Comparison of ENCODE assay signal across 8 cellular contexts in the genomic region with DNA sequence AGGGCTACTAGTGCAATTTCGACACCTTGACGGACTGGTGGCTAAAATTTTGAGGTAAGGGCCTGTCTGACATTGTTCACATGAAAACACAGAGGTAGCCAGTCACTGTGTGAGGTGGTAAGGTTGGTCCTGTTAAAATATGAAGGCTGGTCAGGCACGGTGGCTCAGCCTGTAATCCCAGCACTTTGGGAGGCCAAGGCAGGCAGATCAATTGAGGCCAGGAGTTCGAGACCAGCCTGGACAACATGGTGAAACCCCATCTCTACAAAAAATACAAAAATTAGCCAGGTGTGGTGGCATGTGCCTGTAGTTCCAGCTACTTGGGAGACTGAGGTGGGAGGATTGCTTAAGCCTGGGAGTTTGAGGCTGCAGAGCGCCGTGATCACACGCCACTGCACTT. TPM values are rescaled to one million over a fixed set of nuclear protein-coding genes. Genes with fewer than 3 reads are reported as not detected.
DNase-seq lines count a peak whose midpoint lies in the region; ATAC-seq and TF ChIP-seq lines count a peak whose summit lies in the region.
"Not testable (repeated sequence)": the region's sequence is repeated elsewhere in the genome, so short reads cannot be mapped to it uniquely, and the experiment has no call there.

No MANE protein-coding gene starts in this region.

- not testable (repeated sequence) for H3K4me3 ChIP-seq in CD8-positive, alpha-beta memory T cell (ENCODE audit: low read length); PC-9; lower lobe of right lung; smooth muscle cell; upper lobe of right lung

- H2AFZ ChIP-seq in PC-9; smooth muscle cell (ENCODE audit: low read depth): not testable (repeated sequence)

- H3F3A ChIP-seq in PC-9 (ENCODE audit: insufficient read depth, low read depth) = peaks cover 55% of the 10 kb centered on the region
- not testable (repeated sequence) for H3F3A ChIP-seq in smooth muscle cell (ENCODE audit: low read depth)

- WGBS in smooth muscle cell (ENCODE audit: low lambda C conversion rate) = 96% methylated on average over 7 of the region's 7 CpGs

- POLR2A ChIA-PET in CD8-positive, alpha-beta memory T cell (lab: Charles Lee) = interaction anchor here (1.0 kb wide), 1 partner anchor 11 kb away, joined by 4 read pairs; no protein-coding TSS in a partner anchor
- POLR2A ChIA-PET in PC-9 (lab: Charles Lee; ENCODE audit: unreplicated experiment) = not testable (repeated sequence)
- POLR2A ChIA-PET in activated CD4-positive, alpha-beta memory T cell treated with anti-CD3 and anti-CD28 coated beads, Interleukin-2, amount 10 ng/mL, durations not matched to agents 7 days and 5 days (lab: Charles Lee) = interaction anchor here (1.2 to 23.5 kb wide), 8 partner anchors 10 to 59 kb away, joined by 3 to 448 read pairs (median 7); no protein-coding TSS in a partner anchor

- intact Hi-C loops in PC-9 (cut with micrococcal nuclease; ENCODE audit: unreplicated experiment); lower lobe of right lung (cut with DNase I); upper lobe of right lung (cut with DNase I): not testable (repeated sequence)

- not testable (repeated sequence) for H3K27me3 Mint-ChIP-seq in CD8-positive, alpha-beta memory T cell; activated CD4-positive, alpha-beta memory T cell treated with anti-CD3 and anti-CD28 coated beads, Interleukin-2, amount 10 ng/mL, durations not matched to agents 7 days and 5 days; activated naive CD8-positive, alpha-beta T cell

- TF ChIP-seq CTCF in PC-9 (conservative IDR thresholded peaks at IDR 0.05); lower lobe of right lung (IDR thresholded peaks at IDR 0.05); smooth muscle cell (IDR thresholded peaks at IDR 0.05; ENCODE audit: borderline replicate concordance, insufficient read depth, poor library complexity, severe bottlenecking); upper lobe of right lung (IDR thresholded peaks at IDR 0.05): not testable (repeated sequence)

- not testable (repeated sequence) for H3K36me3 ChIP-seq in CD8-positive, alpha-beta memory T cell (ENCODE audit: insufficient read depth, low read length); PC-9 (ENCODE audit: low read depth); lower lobe of right lung; smooth muscle cell (ENCODE audit: low read depth); upper lobe of right lung

- not testable (repeated sequence) for H3K9me2 ChIP-seq in PC-9 (ENCODE audit: insufficient read depth)

- peaks cover 31 to 53% (median 32%) of the 10 kb centered on the region in 3 donors for H3K4me1 Mint-ChIP-seq in CD8-positive, alpha-beta memory T cell
- peaks cover 72% of the 10 kb centered on the region for H3K4me1 Mint-ChIP-seq in activated CD4-positive, alpha-beta memory T cell treated with anti-CD3 and anti-CD28 coated beads, Interleukin-2, amount 10 ng/mL, durations not matched to agents 7 days and 5 days
- peaks cover 68% of the 10 kb centered on the region for H3K4me1 Mint-ChIP-seq in activated naive CD8-positive, alpha-beta T cell (ENCODE audit: low read depth)

- not testable (repeated sequence) for H4K20me1 ChIP-seq in PC-9 (ENCODE audit: insufficient read depth); smooth muscle cell (ENCODE audit: low read depth)

- H3K4me2 ChIP-seq in PC-9 = peak overlapping the region; percentile 80
- not testable (repeated sequence) for H3K4me2 ChIP-seq in smooth muscle cell

- peak overlapping the region in 3 of 8 donors; percentile 12 to 88 (median 54) for H3K27ac Mint-ChIP-seq in CD8-positive, alpha-beta memory T cell
- peak overlapping the region; percentile 76 for H3K27ac Mint-ChIP-seq in activated CD4-positive, alpha-beta memory T cell treated with anti-CD3 and anti-CD28 coated beads, Interleukin-2, amount 10 ng/mL, durations not matched to agents 7 days and 5 days
- peak overlapping the region; percentile 34 for H3K27ac Mint-ChIP-seq in activated naive CD8-positive, alpha-beta T cell

- not testable (repeated sequence) for BruUV-seq in PC-9 (replicated peaks; lab: Mats Ljungman, UMichigan)

- DNase-seq in CD8-positive, alpha-beta memory T cell; PC-9; activated CD4-positive, alpha-beta memory T cell treated with anti-CD3 and anti-CD28 coated beads, Interleukin-2, amount 10 ng/mL, durations not matched to agents 7 days and 5 days; epithelial cell of prostate (ENCODE audit: low read depth, low spot score); lower lobe of right lung; smooth muscle cell (lab: John Stamatoyannopoulos, UW; ENCODE audit: unreplicated experiment); upper lobe of right lung: not testable (repeated sequence)

- peak overlapping the region; percentile 63 for H3K27ac ChIP-seq in CD8-positive, alpha-beta memory T cell (ENCODE audit: low read depth, low read length)
- peak overlapping the region; percentile 93 for H3K27ac ChIP-seq in PC-9
- peak overlapping the region; percentile 87 for H3K27ac ChIP-seq in epithelial cell of prostate
- H3K27ac ChIP-seq in lower lobe of right lung = peak overlapping the region; percentile 70
- peak overlapping the region; percentile 90 for H3K27ac ChIP-seq in smooth muscle cell (ENCODE audit: low read depth)
- H3K27ac ChIP-seq in upper lobe of right lung = peak overlapping the region; percentile 52

- H3K27me3 ChIP-seq in CD8-positive, alpha-beta memory T cell (ENCODE audit: insufficient read depth, low read length, poor library complexity, severe bottlenecking); PC-9 (ENCODE audit: insufficient read depth, low read depth); lower lobe of right lung (ENCODE audit: low read depth); smooth muscle cell (ENCODE audit: low read depth); upper lobe of right lung: not testable (repeated sequence)

- CTCF ChIA-PET in CD8-positive, alpha-beta memory T cell (lab: Charles Lee) = interaction anchor here (1.0 to 2.1 kb wide), 3 partner anchors 11 to 29 kb away, joined by 3 to 6 read pairs (median 4); no protein-coding TSS in a partner anchor
- CTCF ChIA-PET in PC-9 (lab: Charles Lee) = interaction anchor here (0.7 kb wide), 1 partner anchor 35 kb away, joined by 4 read pairs; no protein-coding TSS in a partner anchor
- CTCF ChIA-PET in activated CD4-positive, alpha-beta memory T cell treated with anti-CD3 and anti-CD28 coated beads, Interleukin-2, amount 10 ng/mL, durations not matched to agents 7 days and 5 days (lab: Charles Lee) = interaction anchor here (1.2 to 2.0 kb wide), 3 partner anchors 12 to 33 kb away, joined by 3 to 14 read pairs (median 7); partner anchors contain the start of gene DDIT4

- not testable (repeated sequence) for H3K79me2 ChIP-seq in PC-9 (ENCODE audit: low read depth); smooth muscle cell (ENCODE audit: low read depth)

- ATAC-seq in lower lobe of right lung, upper lobe of right lung: not testable (repeated sequence)

- not testable (repeated sequence) for H3K9me3 Mint-ChIP-seq in CD8-positive, alpha-beta memory T cell; activated CD4-positive, alpha-beta memory T cell treated with anti-CD3 and anti-CD28 coated beads, Interleukin-2, amount 10 ng/mL, durations not matched to agents 7 days and 5 days; activated naive CD8-positive, alpha-beta T cell (ENCODE audit: low read depth)

- H3K4me3 Mint-ChIP-seq in CD8-positive, alpha-beta memory T cell; activated CD4-positive, alpha-beta memory T cell treated with anti-CD3 and anti-CD28 coated beads, Interleukin-2, amount 10 ng/mL, durations not matched to agents 7 days and 5 days; activated naive CD8-positive, alpha-beta T cell: not testable (repeated sequence)

- peaks cover 53% of the 10 kb centered on the region for H3K4me1 ChIP-seq in CD8-positive, alpha-beta memory T cell (ENCODE audit: insufficient read depth, low read length)
- H3K4me1 ChIP-seq in PC-9 (replicated peaks; ENCODE audit: insufficient read depth) = peaks cover 54% of the 10 kb centered on the region
- H3K4me1 ChIP-seq in lower lobe of right lung = peaks cover 58% of the 10 kb centered on the region
- not testable (repeated sequence) for H3K4me1 ChIP-seq in smooth muscle cell (ENCODE audit: low read depth)
- peaks cover 46% of the 10 kb centered on the region for H3K4me1 ChIP-seq in upper lobe of right lung

- not testable (repeated sequence) for H3K9me3 ChIP-seq in CD8-positive, alpha-beta memory T cell (ENCODE audit: low read length); PC-9 (ENCODE audit: insufficient read depth, low read depth); lower lobe of right lung; smooth muscle cell (replicated peaks; ENCODE audit: low read depth); upper lobe of right lung

- H3K9ac ChIP-seq in smooth muscle cell (ENCODE audit: low read depth) = not testable (repeated sequence)

- not testable (repeated sequence) for H3K36me3 Mint-ChIP-seq in CD8-positive, alpha-beta memory T cell; activated CD4-positive, alpha-beta memory T cell treated with anti-CD3 and anti-CD28 coated beads, Interleukin-2, amount 10 ng/mL, durations not matched to agents 7 days and 5 days (ENCODE audit: low read depth); activated naive CD8-positive, alpha-beta T cell

RNA-seq across cellular contexts. Expression of gene DDIT4, which starts 34.0 kb away (rescaled TPM):
- 100 to 1,000 TPM; 144 to 156 TPM for total RNA-seq in CD8-positive, alpha-beta memory T cell
- 183 TPM for polyA plus RNA-seq in CD8-positive, alpha-beta memory T cell
- total RNA-seq in PC-9 (2021) (178 and 212 TPM in 2 replicates), lower lobe of right lung (161 TPM), smooth muscle cell (161 and 198 TPM in 2 replicates), upper lobe of right lung (200 TPM)
- total RNA-seq in activated CD4-positive, alpha-beta memory T cell treated with anti-CD3 and anti-CD28 coated beads, Interleukin-2, amount 10 ng/mL, durations not matched to agents 7 days and 5 days = 100 to 1,000 TPM; 475 to 481 TPM
- polyA plus RNA-seq in smooth muscle cell = 248 and 299 TPM in 2 replicates

RNA-seq across cellular contexts. Expression of gene DNAJB12, which starts 47.0 kb away (rescaled TPM):
- 10 to 100 TPM; 29.4 to 30.4 TPM for total RNA-seq in CD8-positive, alpha-beta memory T cell
- polyA plus RNA-seq in CD8-positive, alpha-beta memory T cell = 28.0 TPM
- total RNA-seq in PC-9 (2021) = 37.0 and 46.9 TPM in 2 replicates
- total RNA-seq in activated CD4-positive, alpha-beta memory T cell treated with anti-CD3 and anti-CD28 coated beads, Interleukin-2, amount 10 ng/mL, durations not matched to agents 7 days and 5 days = 10 to 100 TPM; 23.8 to 26.7 TPM
- 44.7 TPM for total RNA-seq in lower lobe of right lung
- total RNA-seq in smooth muscle cell = 12.5 and 14.3 TPM in 2 replicates
- 24.5 and 26.7 TPM in 2 replicates for polyA plus RNA-seq in smooth muscle cell
- total RNA-seq in upper lobe of right lung = 39.9 TPM
